In the genomic region with DNA sequence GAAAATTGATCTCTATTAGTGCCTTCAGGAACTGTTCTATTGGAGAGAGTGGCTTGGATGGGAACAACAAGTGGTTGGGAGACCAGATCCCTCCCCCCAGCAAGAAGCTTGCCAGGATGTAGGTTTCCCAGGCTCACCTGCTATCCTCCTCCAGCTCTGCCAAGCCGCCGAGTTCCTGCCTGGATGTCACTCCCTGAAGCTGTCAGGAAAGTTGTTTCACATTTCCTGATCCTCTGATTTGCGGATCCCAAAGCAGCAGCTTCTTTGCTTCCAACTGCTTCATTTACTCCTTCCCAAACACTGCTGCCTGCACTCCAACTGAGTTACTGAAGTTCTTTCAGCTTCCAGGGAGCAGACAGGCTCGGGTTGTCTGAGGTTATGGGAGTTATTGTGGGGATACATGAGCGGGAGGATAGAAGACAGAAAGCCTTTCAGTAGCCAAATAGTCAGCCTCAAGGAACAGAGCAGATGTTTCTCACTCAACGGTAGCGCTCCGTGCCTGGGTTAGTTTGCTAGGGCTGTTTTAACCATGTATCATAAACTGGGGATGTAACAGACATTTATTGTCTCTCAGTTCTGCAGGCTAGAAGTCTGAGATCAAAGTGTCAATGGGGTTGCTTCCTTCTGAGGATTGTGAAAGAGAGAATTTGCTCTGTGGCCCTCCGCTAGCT, we compare ENCODE assay signal across 21 cellular contexts.
DNase-seq lines count a peak whose midpoint lies in the region; ATAC-seq and TF ChIP-seq lines count a peak whose summit lies in the region.
"Had no signal": no experiment of that assay in that cellular context is flagged by ENCODE, and none has a peak within 500 bp of the region (broad histone marks: within the 10 kb centered on the region; RNA-seq: fewer than 3 reads in every experiment).

No MANE protein-coding gene starts in this region.

- H3K79me2 ChIP-seq in GM23338 (replicated peaks; ENCODE audit: insufficient read depth) (no peaks in the 10 kb centered on the region), mammary epithelial cell (ENCODE audit: insufficient read depth, low read length) (no peaks in the 10 kb centered on the region)

- H4K20me1 ChIP-seq in GM23338 (replicated peaks; ENCODE audit: insufficient read depth) (no peaks in the 10 kb centered on the region), mammary epithelial cell (ENCODE audit: insufficient read depth, low read length) (no peaks in the 10 kb centered on the region)

- H3K9ac ChIP-seq in mammary epithelial cell (ENCODE audit: insufficient read depth, low read length): no peak overlapping the region
- H3K9ac ChIP-seq in rectal smooth muscle tissue (ENCODE audit: low read length): no peak overlapping the region
- H3K9ac ChIP-seq: KMS-11 had no signal

- in situ Hi-C loops in mammary epithelial cell (cut with MboI; ENCODE audit: low sequenced_read_pairs in 2 of 2): no loop called here

- intact Hi-C loops in mammary epithelial cell (cut with micrococcal nuclease): no loop called here

- BruUV-seq in mammary epithelial cell (replicated peaks; lab: Mats Ljungman, UMichigan): no TSS peak

- 35% methylated on average over 9 of the region's 9 CpGs for WGBS in mammary epithelial cell (ENCODE audit: low coverage, missing lambda C conversion rate)

- H3K27ac Mint-ChIP-seq in GM23338: no peak overlapping the region
- H3K27ac Mint-ChIP-seq: activated T-helper 2 cell treated with anti-CD3 and anti-CD28 coated beads, Interferon-gamma antibody, Interleukin-2, Interleukin-4, amounts not matched to agents 10 μg/mL and 5 μg/mL and 100 μg/mL, durations not matched to agents 14 hours and 24 hours and 36 hours; CD8-positive, alpha-beta memory T cell had no signal

- H2AFZ ChIP-seq in GM23338: peak overlapping the region; percentile 87
- H2AFZ ChIP-seq in mammary epithelial cell (ENCODE audit: low read depth, low read length): peak overlapping the region; percentile 68

- H3K4me1 ChIP-seq in GM23338 (ENCODE audit: insufficient read depth) (no peaks in the 10 kb centered on the region), mammary epithelial cell (ENCODE audit: insufficient read depth, low read length) (no peaks in the 10 kb centered on the region), rectal smooth muscle tissue (ENCODE audit: control insufficient read depth, insufficient read depth, low read length) (no peaks in the 10 kb centered on the region)

- ATAC-seq in GM23338: no peak
- ATAC-seq in SK-N-SH treated with all-trans-retinoic acid at 6 μM for 48 hours: no peak
- ATAC-seq: stimulated activated effector memory CD8-positive, alpha-beta T cell treated with anti-CD3 and anti-CD28 coated beads, Interleukin-12 subunit alpha, Interleukin-12 subunit beta, amount 100 ng/mL, for 72 hours had no signal

- dilution Hi-C loops in mammary epithelial cell (cut with HindIII; ENCODE audit: low sequenced_read_pairs): no loop called here

- H3K36me3 ChIP-seq in GM23338 (ENCODE audit: insufficient read depth) (no peaks in the 10 kb centered on the region), mammary epithelial cell (ENCODE audit: insufficient read depth, low read length) (no peaks in the 10 kb centered on the region), rectal smooth muscle tissue (ENCODE audit: control insufficient read depth, insufficient read depth, low read length) (no peaks in the 10 kb centered on the region)
- H3K36me3 ChIP-seq: right atrium auricular region, tibial nerve had no signal

- H3F3A ChIP-seq in GM23338 (replicated peaks; ENCODE audit: low read depth): no peaks in the 10 kb centered on the region

- H3K4me3 Mint-ChIP-seq in GM23338: no peak overlapping the region
- H3K4me3 Mint-ChIP-seq: CD8-positive, alpha-beta memory T cell; stimulated activated effector memory CD8-positive, alpha-beta T cell treated with anti-CD3 and anti-CD28 coated beads, Interleukin-12 subunit alpha, Interleukin-12 subunit beta, amount 100 ng/mL, for 72 hours had no signal

- H3K27ac ChIP-seq in GM23338 (ENCODE audit: low read depth) (no peak overlapping the region), mammary epithelial cell (ENCODE audit: insufficient read depth, low read depth, low read length) (no peak overlapping the region), rectal smooth muscle tissue (ENCODE audit: low read depth, low read length) (peak overlapping the region; percentile 41)
- H3K27ac ChIP-seq: KMS-11, right atrium auricular region, tibial nerve had no signal

- H3K9me3 ChIP-seq in mammary epithelial cell (replicated peaks; ENCODE audit: insufficient read depth, low read length): no peaks in the 10 kb centered on the region
- H3K9me3 ChIP-seq: right atrium auricular region, tibial nerve had no signal

- CTCF ChIA-PET in mammary epithelial cell (lab: Charles Lee; ENCODE audit: low non-redundant PET): no interaction called here

- H3K9me3 Mint-ChIP-seq in GM23338: no peaks in the 10 kb centered on the region
- H3K9me3 Mint-ChIP-seq: activated T-helper 2 cell treated with anti-CD3 and anti-CD28 coated beads, Interferon-gamma antibody, Interleukin-2, Interleukin-4, amounts not matched to agents 10 μg/mL and 5 μg/mL and 100 μg/mL, durations not matched to agents 14 hours and 24 hours and 36 hours; CD8-positive, alpha-beta memory T cell; stimulated activated effector memory CD8-positive, alpha-beta T cell treated with anti-CD3 and anti-CD28 coated beads, Interleukin-12 subunit alpha, Interleukin-12 subunit beta, amount 100 ng/mL, for 72 hours had no signal

- TF ChIP-seq CTCF in GM23338 (conservative IDR thresholded peaks at IDR 0.05; ENCODE audit: low read depth in 2 of 2) (no peak), mammary epithelial cell (conservative IDR thresholded peaks at IDR 0.05 in 1 of 2, IDR thresholded peaks at IDR 0.05 in 1 of 2; ENCODE audit: extremely low read depth in 1 of 2, insufficient read depth in 1 of 2, low read depth in 1 of 2, low read length in 2 of 2) (no peak), foreskin fibroblast (IDR thresholded peaks at IDR 0.05; ENCODE audit: low read depth, low read length) (no peak)

- H3K4me2 ChIP-seq in GM23338: no peak overlapping the region
- H3K4me2 ChIP-seq in mammary epithelial cell (ENCODE audit: insufficient read depth, low read depth, low read length): no peak overlapping the region
- H3K4me2 ChIP-seq: KMS-11 had no signal

- peaks cover 5% of the 10 kb centered on the region for H3K4me1 Mint-ChIP-seq in GM23338

- no peaks in the 10 kb centered on the region for H3K36me3 Mint-ChIP-seq in GM23338 (ENCODE audit: low read depth)
- H3K36me3 Mint-ChIP-seq: CD8-positive, alpha-beta memory T cell; stimulated activated effector memory CD8-positive, alpha-beta T cell treated with anti-CD3 and anti-CD28 coated beads, Interleukin-12 subunit alpha, Interleukin-12 subunit beta, amount 100 ng/mL, for 72 hours had no signal

- H3K9me2 ChIP-seq in GM23338 (ENCODE audit: insufficient read depth): no peaks in the 10 kb centered on the region

- H3K4me3 ChIP-seq in GM23338 (no peak overlapping the region), mammary epithelial cell (replicated peaks in 1 of 3; ENCODE audit: insufficient read depth in 1 of 3, low read depth in 2 of 3, low read length in 3 of 3) (no peak overlapping the region), rectal smooth muscle tissue (ENCODE audit: low read length) (peak overlapping the region; percentile 29), foreskin fibroblast (ENCODE audit: low read depth in 1 of 2, low read length in 2 of 2) (no peak overlapping the region)
- H3K4me3 ChIP-seq: right atrium auricular region, tibial nerve had no signal

- H3K27me3 Mint-ChIP-seq in GM23338 (ENCODE audit: insufficient read depth, low read depth, poor library complexity): peaks cover 7% of the 10 kb centered on the region

- no peak for DNase-seq in GM23338 (ENCODE audit: low spot score)
- DNase-seq in mammary epithelial cell: no peak
- DNase-seq in left kidney (ENCODE audit: low read depth, low spot score): peak; percentile 34
- no peak for DNase-seq in foreskin fibroblast
- DNase-seq in NCI-H1105 treated with DMSO at 0.1 percent for 48 hours (lab: John Stamatoyannopoulos, UW): no peak
- no peak for DNase-seq in middle frontal gyrus (ENCODE audit: extremely low spot score, low spot score)
- DNase-seq: activated CD4-positive, alpha-beta T cell treated with anti-CD3 and anti-CD28 coated beads for 48 hours; CD8-positive, alpha-beta memory T cell; central memory CD4-positive, alpha-beta T cell; DND-41; effector CD4-positive, alpha-beta T cell; mesendoderm; NCI-H1930; SW 1271 had no signal

- H3K27me3 ChIP-seq in GM23338 (ENCODE audit: insufficient read depth) (no peaks in the 10 kb centered on the region), mammary epithelial cell (ENCODE audit: insufficient read depth, low read length) (peaks cover 11% of the 10 kb centered on the region), rectal smooth muscle tissue (ENCODE audit: control insufficient read depth, insufficient read depth, low read length) (no peaks in the 10 kb centered on the region)
- H3K27me3 ChIP-seq: right atrium auricular region had no signal

TF ChIP-seq in GM23338, 12 proteins besides CTCF, POLR2A, EP300 and RAD21 (continues in another document):
- TF ChIP-seq, protein P1, sequence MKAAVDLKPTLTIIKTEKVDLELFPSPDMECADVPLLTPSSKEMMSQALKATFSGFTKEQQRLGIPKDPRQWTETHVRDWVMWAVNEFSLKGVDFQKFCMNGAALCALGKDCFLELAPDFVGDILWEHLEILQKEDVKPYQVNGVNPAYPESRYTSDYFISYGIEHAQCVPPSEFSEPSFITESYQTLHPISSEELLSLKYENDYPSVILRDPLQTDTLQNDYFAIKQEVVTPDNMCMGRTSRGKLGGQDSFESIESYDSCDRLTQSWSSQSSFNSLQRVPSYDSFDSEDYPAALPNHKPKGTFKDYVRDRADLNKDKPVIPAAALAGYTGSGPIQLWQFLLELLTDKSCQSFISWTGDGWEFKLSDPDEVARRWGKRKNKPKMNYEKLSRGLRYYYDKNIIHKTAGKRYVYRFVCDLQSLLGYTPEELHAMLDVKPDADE (IDR thresholded peaks at IDR 0.05): no peak

TF ChIP-seq in SK-N-SH treated with all-trans-retinoic acid at 6 μM for 48 hours, 23 proteins besides CTCF, POLR2A, EP300 and RAD21:
- TF ChIP-seq GLIS3 (CRISPR knock-in tag; IDR thresholded peaks at IDR 0.05) (no peak), OSR1 (CRISPR knock-in tag; IDR thresholded peaks at IDR 0.05) (no peak)
